ENCODE assay signal across 8 cellular contexts in the genomic region with DNA sequence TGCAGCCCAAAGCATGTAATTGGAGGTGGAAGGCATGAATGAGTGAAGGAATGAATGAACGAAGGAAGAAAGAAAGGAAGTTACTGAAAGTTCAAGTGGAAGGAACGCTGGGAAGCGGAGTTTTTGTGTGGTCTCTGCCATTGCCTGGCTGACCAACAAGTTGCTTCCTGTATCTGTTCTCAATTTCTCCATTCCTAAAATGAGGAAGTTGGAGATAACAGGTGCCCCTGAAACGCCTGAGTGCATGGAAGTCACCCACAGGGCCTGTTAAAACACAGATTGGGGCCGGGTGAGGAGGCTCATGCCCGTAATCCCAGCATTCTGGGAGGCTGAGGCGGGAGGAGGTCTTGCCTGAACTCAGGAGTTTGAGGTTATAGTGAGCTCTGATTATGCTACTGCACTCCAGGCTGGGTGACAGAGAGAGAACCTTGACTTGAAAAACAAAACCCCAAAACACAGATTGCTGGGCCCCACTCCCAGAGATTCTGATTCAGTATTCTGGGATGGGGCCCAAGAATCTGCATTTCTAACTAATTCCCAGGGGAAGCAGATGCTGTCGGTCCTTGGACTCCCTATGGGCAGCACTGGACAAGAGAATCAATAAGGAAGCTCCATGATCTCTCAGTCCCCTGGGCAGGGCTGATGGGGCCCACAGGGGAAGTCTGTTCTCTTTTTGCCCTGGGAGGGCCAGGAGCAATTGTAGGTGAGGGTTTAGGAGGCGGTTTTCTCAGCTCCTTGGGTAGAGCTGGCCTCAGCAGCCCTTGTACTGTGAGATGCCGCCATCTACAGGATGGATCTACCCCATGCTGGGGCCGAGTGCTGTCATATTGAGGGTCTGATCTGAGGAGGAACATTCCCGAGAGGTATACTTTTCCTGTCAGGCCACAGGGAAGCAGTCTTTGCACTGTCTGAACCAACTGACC. TPM values are rescaled to one million over a fixed set of nuclear protein-coding genes. Genes with fewer than 3 reads are reported as not detected.
A peak's percentile ranks its signal among the peaks of the same experiment; 100 is the strongest.
DNase-seq lines count a peak whose midpoint lies in the region; ATAC-seq and TF ChIP-seq lines count a peak whose summit lies in the region.

No MANE protein-coding gene starts in this region.

- DNase-seq in ELR (ENCODE audit: low read depth) (peak; percentile 80), NCI-H2029 treated with DMSO at 0.1 percent for 48 hours (lab: John Stamatoyannopoulos, UW) (peak; percentile 5), WTC11 (ENCODE audit: low spot score) (peak; percentile 80), dermis blood vessel endothelial cell (peak; percentile 70), memory B cell (ENCODE audit: low spot score in 2 of 2) (peak; percentile 58 to 68), cerebellar nuclear complex (lab: John Stamatoyannopoulos, UW) (no peak)
- DNase-seq in stimulated activated CD8-positive, alpha-beta memory T cell treated with anti-CD3 and anti-CD28 coated beads, Interleukin-7, amount 100 ng/mL, for 4 hours (ENCODE audit: low read depth in 2 of 2): peak; percentile 23 to 42

- H3K9me3 Mint-ChIP-seq in WTC11: no peaks in the 10 kb centered on the region
- no peaks in the 10 kb centered on the region for H3K9me3 Mint-ChIP-seq in memory B cell

- POLR2A ChIA-PET in WTC11 (lab: Charles Lee): no interaction called here

- H3K4me3 Mint-ChIP-seq in WTC11: no peak overlapping the region
- peak overlapping the region; percentile 43 for H3K4me3 Mint-ChIP-seq in memory B cell

- H3K36me3 Mint-ChIP-seq in WTC11 (no peaks in the 10 kb centered on the region), memory B cell (peaks cover 6% of the 10 kb centered on the region)

- peaks cover 6% of the 10 kb centered on the region for H3K4me1 Mint-ChIP-seq in WTC11
- H3K4me1 Mint-ChIP-seq in memory B cell: peaks cover 30% of the 10 kb centered on the region

- TF ChIP-seq CTCF in WTC11 (IDR thresholded peaks at IDR 0.05): no peak

- ATAC-seq in HG02610 (IDR thresholded peaks at IDR 0.05; ENCODE audit: unreplicated experiment) (peak; percentile 69), WTC11 (peak; percentile 97), memory B cell (ENCODE audit: low read depth) (peak; percentile 66)

- H3K27me3 Mint-ChIP-seq in WTC11 (ENCODE audit: low read depth) (peaks cover 6% of the 10 kb centered on the region; the same call in 1 of the 2 replicates), memory B cell (no peaks in the 10 kb centered on the region)

- CTCF ChIA-PET in WTC11 (lab: Charles Lee): interaction anchor here (0.6 to 3.5 kb wide), 35 partner anchors 9 to 224 kb away, joined by 3 to 98 read pairs (median 4); a partner anchor contains a TSS

- H3K27ac Mint-ChIP-seq in WTC11 (no peak overlapping the region), memory B cell (peak overlapping the region; percentile 69)

TF ChIP-seq in WTC11, 78 proteins besides CTCF, POLR2A, EP300 and RAD21:
- TF ChIP-seq ZNF423 (CRISPR knock-in tag; IDR thresholded peaks at IDR 0.05): peak; percentile 44; the same call in 1 of the 2 replicates
- no peak for TF ChIP-seq GTF2I (CRISPR knock-in tag; conservative IDR thresholded peaks at IDR 0.05)
- no peak for TF ChIP-seq GRHL2 (CRISPR knock-in tag; IDR thresholded peaks at IDR 0.05; ENCODE audit: insufficient replicate concordance, severe bottlenecking)

RNA-seq across cellular contexts. Expression of a gene that starts 3.3 kb away (rescaled TPM):
- total RNA-seq in WTC11 (2021) (not detected in 3 replicates), dermis blood vessel endothelial cell (not detected in 2 replicates)

RNA-seq across cellular contexts. Expression of a gene that starts 43.2 kb away (rescaled TPM):
- total RNA-seq in WTC11 (2021) (133 to 166 TPM (median 153 TPM) in 3 replicates), dermis blood vessel endothelial cell (157 and 190 TPM in 2 replicates)

RNA-seq across cellular contexts. Expression of a gene that starts 48.4 kb away (rescaled TPM):
- total RNA-seq in WTC11 (2021) (7.5 to 8.3 TPM (median 7.8 TPM) in 3 replicates), dermis blood vessel endothelial cell (10.7 and 20.6 TPM in 2 replicates)

Comparison
In these comparisons a context has a peak if more than half of its experiments do, and no peak if none do; other contexts are left out.
1. DNase-seq: peak in ELR (single experiment), NCI-H2029 treated with DMSO at 0.1 percent for 48 hours (single experiment), WTC11 (single experiment), dermis blood vessel endothelial cell (single experiment), memory B cell (2 of 2) and stimulated activated CD8-positive, alpha-beta memory T cell treated with anti-CD3 and anti-CD28 coated beads, Interleukin-7, amount 100 ng/mL, for 4 hours (2 of 2); none in cerebellar nuclear complex (0 of 2).
2. Peak in every context shown above with its lines, with median percentiles within 50 percentile points of each other: ATAC-seq.